ENCODE assay signal across 8 cellular contexts in genomic region chr22:17368727-17369552, GRCh38. TPM values are rescaled to one million over a fixed set of nuclear protein-coding genes. Genes with fewer than 3 reads are reported as not detected.
DNase-seq lines count a peak whose midpoint lies in the region; ATAC-seq and TF ChIP-seq lines count a peak whose summit lies in the region.

Gene CECR2 (plus strand): TSS chr22:17369460. CDS start chr22:17369784, 324 bp downstream.

- 0 out of 2 replicates have a peak within 1 kb of the TSS, but pooled peaks have one; percentile 26 for H3K4me2 ChIP-seq in PC-3 (ENCODE audit: low read length)

- H3K9me3 ChIP-seq in PC-3 (ENCODE audit: low read length) = no peaks in the 10 kb centered on the region

- peaks cover 79% of the 10 kb centered on the region for H3K27me3 Mint-ChIP-seq in dendritic cell treated with granulocyte-macrophage colony-stimulating factor and Interleukin-4, amounts not matched to agents 40 ng/mL and 50 ng/mL, for 4 days

- TF ChIP-seq CTCF in PC-3 (conservative IDR thresholded peaks at IDR 0.05; ENCODE audit: low read depth, low read length) = no peak

- intact Hi-C loops in PC-3 (cut with micrococcal nuclease) = loop anchor here (10.0 kb wide), 1 partner anchor 154 kb away; the partner anchor contains the start of gene ADA2
- intact Hi-C loops in dendritic cell treated with granulocyte-macrophage colony-stimulating factor and Interleukin-4, amounts not matched to agents 40 ng/mL and 50 ng/mL, for 4 days (cut with micrococcal nuclease) = loop anchor here (10.0 kb wide), 1 partner anchor 154 kb away; the partner anchor contains the start of gene ADA2

- no peak within 1 kb of the TSS for H2AFZ ChIP-seq in PC-3 (ENCODE audit: low read length)

- no peaks in the 10 kb centered on the region for H3K36me3 ChIP-seq in PC-3 (ENCODE audit: low read depth, low read length)

- no peaks in the 10 kb centered on the region for H3K79me2 ChIP-seq in PC-3 (ENCODE audit: low read length)

- no peak within 1 kb of the TSS for H3K9ac ChIP-seq in PC-3 (ENCODE audit: low read length)

- H3F3A ChIP-seq in PC-3 (ENCODE audit: low read length, unreplicated experiment) = no peaks in the 10 kb centered on the region

- H4K20me1 ChIP-seq in PC-3 (ENCODE audit: low read length) = no peaks in the 10 kb centered on the region

- peaks cover 68% of the 10 kb centered on the region for H3K27me3 ChIP-seq in PC-3 (ENCODE audit: low read length)

- peak; percentile 32 for ATAC-seq in HG03354 (IDR thresholded peaks at IDR 0.05; ENCODE audit: poor library complexity, severe bottlenecking, unreplicated experiment)
- ATAC-seq in PC-3 = no peak
- no peak for ATAC-seq in GM18868 (IDR thresholded peaks at IDR 0.05; ENCODE audit: unreplicated experiment)

- no peaks in the 10 kb centered on the region for H3K9me3 Mint-ChIP-seq in dendritic cell treated with granulocyte-macrophage colony-stimulating factor and Interleukin-4, amounts not matched to agents 40 ng/mL and 50 ng/mL, for 4 days

- H3K4me1 ChIP-seq in PC-3 (ENCODE audit: insufficient read depth, low read length) = no peaks in the 10 kb centered on the region

- H3K36me3 Mint-ChIP-seq in dendritic cell treated with granulocyte-macrophage colony-stimulating factor and Interleukin-4, amounts not matched to agents 40 ng/mL and 50 ng/mL, for 4 days (ENCODE audit: low read depth) = no peaks in the 10 kb centered on the region

- no peak within 1 kb of the TSS for H3K27ac ChIP-seq in PC-3 (ENCODE audit: low read length)
- peak within 1 kb of the TSS; percentile 55 for H3K27ac ChIP-seq in temporal lobe (ENCODE audit: low read depth, low read length)

- DNase-seq in Ammon's horn (ENCODE audit: low spot score) (peak; percentile 70), PC-3 (no peak), lung microvascular endothelial cell (ENCODE audit: low read depth in 2 of 2) (peak; percentile 8 to 20), middle frontal gyrus (ENCODE audit: extremely low spot score, low spot score) (no peak)

- peaks cover 26% of the 10 kb centered on the region for H3K4me1 Mint-ChIP-seq in dendritic cell treated with granulocyte-macrophage colony-stimulating factor and Interleukin-4, amounts not matched to agents 40 ng/mL and 50 ng/mL, for 4 days (ENCODE audit: low read depth)

- no peaks in the 10 kb centered on the region for H3K9me2 ChIP-seq in PC-3 (replicated peaks; ENCODE audit: low read length)

- H3K4me3 ChIP-seq in PC-3 (ENCODE audit: low read length) = no peak within 1 kb of the TSS

- POLR2A ChIA-PET in PC-3 (lab: Charles Lee; ENCODE audit: unreplicated experiment) = no interaction called here

- peak within 1 kb of the TSS; percentile 22 for H3K27ac Mint-ChIP-seq in dendritic cell treated with granulocyte-macrophage colony-stimulating factor and Interleukin-4, amounts not matched to agents 40 ng/mL and 50 ng/mL, for 4 days

- CTCF ChIA-PET in PC-3 (lab: Charles Lee) = no interaction called here

- no TSS peak for BruUV-seq in PC-3 (replicated peaks; lab: Mats Ljungman, UMichigan)

- peak within 1 kb of the TSS; percentile 67 for H3K4me3 Mint-ChIP-seq in dendritic cell treated with granulocyte-macrophage colony-stimulating factor and Interleukin-4, amounts not matched to agents 40 ng/mL and 50 ng/mL, for 4 days

RNA-seq across cellular contexts. Expression of gene CECR2, which starts in this region (rescaled TPM):
- total RNA-seq in PC-3 (2014; rRNA removed) (not detected in 2 replicates), lung microvascular endothelial cell (under 0.01 TPM in 2 replicates), temporal lobe (5.4 TPM)

Comparison
In these comparisons a context has a peak if more than half of its experiments do, and no peak if none do; other contexts are left out.
1. Peak in DNase-seq in lung microvascular endothelial cell; RNA of the gene not detected or under 1 TPM.